Comparison of ENCODE assay signal across 31 cellular contexts in the genomic region with DNA sequence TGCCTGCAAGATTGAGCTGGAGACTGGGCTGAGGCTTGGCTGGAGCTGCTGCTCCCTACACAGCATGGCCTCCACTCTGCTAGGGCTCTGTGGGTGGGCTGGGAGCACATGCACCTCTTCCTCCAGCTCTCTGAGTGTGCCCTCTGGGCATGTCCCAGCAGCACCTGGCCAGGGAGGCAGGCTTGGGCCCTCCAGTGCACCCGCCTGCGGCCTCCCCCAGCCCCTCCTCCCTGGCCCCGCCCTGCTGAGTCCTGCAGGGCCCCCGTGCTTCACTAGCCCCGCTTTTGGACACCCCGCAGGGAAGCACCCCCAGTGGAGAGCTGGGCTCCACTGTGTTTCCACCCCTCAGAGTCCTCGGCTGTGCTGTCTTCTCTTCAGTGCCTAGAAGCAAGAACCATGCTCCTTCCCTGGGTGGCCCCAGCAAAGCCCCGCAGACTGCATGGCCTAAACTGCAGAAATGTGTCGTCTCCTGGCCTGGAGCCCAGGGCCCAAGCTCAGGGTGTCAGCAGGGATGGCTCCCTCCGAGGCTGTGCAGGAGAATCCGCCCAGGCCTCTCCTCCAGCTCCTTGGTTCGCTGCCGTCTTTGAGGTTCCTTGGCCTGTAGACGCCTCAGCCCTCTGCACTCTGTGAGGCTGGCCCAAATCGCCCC. TPM values are rescaled to one million over a fixed set of nuclear protein-coding genes. Genes with fewer than 3 reads are reported as not detected.
DNase-seq lines count a peak whose midpoint lies in the region; ATAC-seq, FAIRE-seq and TF ChIP-seq lines count a peak whose summit lies in the region.
"Had no signal": no experiment of that assay in that cellular context is flagged by ENCODE, and none has a peak within 500 bp of the region (broad histone marks: within the 10 kb centered on the region; RNA-seq: fewer than 3 reads in every experiment).

No MANE protein-coding gene starts in this region.

- dilution Hi-C loops in IMR-90 (cut with HindIII; ENCODE audit: low sequenced_read_pairs, unreplicated experiment) = no loop called here

- H3K4me3 ChIP-seq in IMR-90 (ENCODE audit: insufficient read depth, low read depth, low read length) = no peak overlapping the region
- H3K4me3 ChIP-seq: GM23248, heart right ventricle, ovary, right atrium auricular region, stomach, upper lobe of right lung had no signal

- intact Hi-C loops in IMR-90 (cut with micrococcal nuclease) = no loop called here
- intact Hi-C loops in sciatic nerve (cut with DNase I) = no loop called here

- TF ChIP-seq POLR2A in IMR-90 (IDR thresholded peaks at IDR 0.05; ENCODE audit: low read depth, low read length) = no peak

- H3K36me3 ChIP-seq in IMR-90 (ENCODE audit: control insufficient read depth, insufficient read depth, low read length) = peaks cover 5% of the 10 kb centered on the region; the same call in 1 of the 2 replicates
- H3K36me3 ChIP-seq: ovary, upper lobe of right lung had no signal

- H4K5ac ChIP-seq in IMR-90 (ENCODE audit: low read depth, low read length) = no peak overlapping the region

- in situ Hi-C loops in IMR-90 (cut with MboI; ENCODE audit: low sequenced_read_pairs) = no loop called here

- ATAC-seq in IMR-90 (ENCODE audit: low read depth) (peak; percentile 36), sciatic nerve (peak; percentile 13), HG03045 (IDR thresholded peaks at IDR 0.05; ENCODE audit: unreplicated experiment) (no peak)
- ATAC-seq: left cardiac atrium, upper lobe of right lung had no signal

- 67% methylated on average over 11 of the region's 15 CpGs; no CpG with 5 or more reads in 1 of the 2 experiments for WGBS in IMR-90 (ENCODE audit: extremely low coverage in 2 of 2, insufficient read length in 1 of 2), 2 experiments

- TF ChIP-seq CTCF in IMR-90 (conservative IDR thresholded peaks at IDR 0.05; ENCODE audit: low read depth, low read length) (no peak), chondrocyte (IDR thresholded peaks at IDR 0.05) (no peak), GM10266 (IDR thresholded peaks at IDR 0.05; ENCODE audit: control insufficient read depth, insufficient read depth, low read depth, missing control alignments) (no peak)

- H3K27ac Mint-ChIP-seq in chondrocyte (ENCODE audit: unreplicated experiment) = peak overlapping the region; percentile 57

- no peak for TF ChIP-seq RAD21 in IMR-90 (IDR thresholded peaks at IDR 0.05; ENCODE audit: low read length)

- no peak for FAIRE-seq in RCC 7860 (lab: Jason Lieb, UNC)

- no peak overlapping the region for H2BK5ac ChIP-seq in IMR-90 (ENCODE audit: low read depth, low read length, poor library complexity, severe bottlenecking)

- peaks cover 2% of the 10 kb centered on the region; the same call in 1 of the 2 replicates for H3K9me1 ChIP-seq in IMR-90 (ENCODE audit: insufficient read depth, low read length)

- H3K14ac ChIP-seq in IMR-90 (replicated peaks; ENCODE audit: low read depth, low read length) = no peak overlapping the region

- no peak overlapping the region for H3K56ac ChIP-seq in IMR-90 (ENCODE audit: extremely low read depth, insufficient read depth, low read length)

- H2AK9ac ChIP-seq in IMR-90 (replicated peaks; ENCODE audit: low read depth, low read length, poor library complexity) = no peak overlapping the region

- no peak overlapping the region for H4K91ac ChIP-seq in IMR-90 (ENCODE audit: insufficient read depth, low read depth, low read length)

- no peaks in the 10 kb centered on the region for H3K27me3 Mint-ChIP-seq in chondrocyte (ENCODE audit: low read depth)
- H3K27me3 Mint-ChIP-seq: brain had no signal

- H3K23ac ChIP-seq in IMR-90 (ENCODE audit: low read depth, low read length) = no peak overlapping the region

- no peak overlapping the region for H3K4ac ChIP-seq in IMR-90 (ENCODE audit: low read depth, low read length)

- H2AFZ ChIP-seq in IMR-90 (replicated peaks; ENCODE audit: low read length, poor library complexity) = no peak overlapping the region
- H2AFZ ChIP-seq: GM23248 had no signal

- peak; percentile 4 for DNase-seq in DMS 273 (lab: John Stamatoyannopoulos, UW; ENCODE audit: unreplicated experiment)
- no peak for DNase-seq in DMS 273 treated with DMSO at 0.1 percent for 48 hours (lab: John Stamatoyannopoulos, UW)
- DNase-seq in IMR-90 = no peak
- DNase-seq in chondrocyte (ENCODE audit: low spot score) = no peak
- DNase-seq in sciatic nerve (ENCODE audit: low spot score) = peak; percentile 52
- no peak for DNase-seq in RCC 7860 (ENCODE audit: low spot score)
- DNase-seq in GM10266 (ENCODE audit: extremely low spot score) = no peak
- DNase-seq: activated CD4-positive, CD25-positive, alpha-beta regulatory T cell treated with anti-CD3 and anti-CD28 coated beads, Interleukin-2, amount 50 U/mL, for 72 hours; activated CD8-positive, alpha-beta memory T cell treated with anti-CD3 and anti-CD28 coated beads for 24 hours; activated naive CD4-positive, alpha-beta T cell; activated T-cell treated with anti-CD3 and anti-CD28 coated beads, Interleukin-2, amount 50 U/mL, for 1 hour; effector CD4-positive, alpha-beta T cell; erythroblast; GDM1; heart right ventricle; left cardiac atrium; NCI-H2029; NCI-H446 treated with DMSO at 0.1 percent for 48 hours; OCI-M1; SHP77; stimulated activated CD4-positive, alpha-beta T cell treated with anti-CD3 and anti-CD28 coated beads, Interleukin-12 subunit alpha, Interleukin-12 subunit beta, amount 100 ng/mL, for 4 hours; stimulated activated CD4-positive, alpha-beta T cell treated with anti-CD3 and anti-CD28 coated beads, Interleukin-4, amount 100 ng/mL, for 4 hours; stomach; T-helper 1 cell; upper lobe of right lung had no signal

- H3K27ac ChIP-seq in IMR-90 (ENCODE audit: insufficient read depth, low read length) = no peak overlapping the region
- H3K27ac ChIP-seq: 22Rv1, GM23248, heart right ventricle, ovary, right atrium auricular region, stomach, upper lobe of right lung had no signal

- peaks cover 4% of the 10 kb centered on the region; the same call in 1 of the 2 replicates for H3K4me1 ChIP-seq in IMR-90 (ENCODE audit: control insufficient read depth, insufficient read depth, low read length)
- H3K4me1 ChIP-seq: heart right ventricle, right atrium auricular region, stomach, upper lobe of right lung had no signal

- peaks cover 27% of the 10 kb centered on the region for H3K4me1 Mint-ChIP-seq in chondrocyte (ENCODE audit: low read depth)
- H3K4me1 Mint-ChIP-seq: brain had no signal

- H3K9me3 Mint-ChIP-seq in chondrocyte (ENCODE audit: low read depth) = no peaks in the 10 kb centered on the region

- no peak overlapping the region; the same call in 1 of the 2 replicates for H2BK120ac ChIP-seq in IMR-90 (ENCODE audit: low read depth, low read length)

- peaks cover 9% of the 10 kb centered on the region for H3K9me3 ChIP-seq in IMR-90 (ENCODE audit: control insufficient read depth, insufficient read depth, low read length)
- H3K9me3 ChIP-seq: upper lobe of right lung had no signal

- CTCF ChIA-PET in IMR-90 (lab: Yijun Ruan, JAX) = no interaction called here

- H4K20me1 ChIP-seq in IMR-90 (ENCODE audit: insufficient read depth, low read length) = no peaks in the 10 kb centered on the region

- no peak overlapping the region for H2BK15ac ChIP-seq in IMR-90 (ENCODE audit: low read depth, low read length)

- no peak overlapping the region for H3K4me3 Mint-ChIP-seq in chondrocyte (ENCODE audit: unreplicated experiment)
- H3K4me3 Mint-ChIP-seq: brain had no signal

- no peak overlapping the region for H2BK20ac ChIP-seq in IMR-90 (ENCODE audit: low read depth, low read length)

- peaks cover 42% of the 10 kb centered on the region for H3K36me3 Mint-ChIP-seq in chondrocyte (ENCODE audit: low read depth)

- no peak overlapping the region for H2AK5ac ChIP-seq in IMR-90 (ENCODE audit: low read depth, low read length)

- H3K79me1 ChIP-seq in IMR-90 (ENCODE audit: low read depth in 1 of 2, low read length in 2 of 2) = peaks cover 8 to 9% of the 10 kb centered on the region in 2 experiments; a peak in 3 of 4 replicates

- no peak overlapping the region for H3K4me2 ChIP-seq in IMR-90 (ENCODE audit: low read depth, low read length)

- H3K27me3 ChIP-seq in IMR-90 (ENCODE audit: control insufficient read depth, insufficient read depth, low read length) = no peaks in the 10 kb centered on the region
- H3K27me3 ChIP-seq: heart right ventricle, ovary, right atrium auricular region, stomach, upper lobe of right lung had no signal

- no peak overlapping the region for H4K8ac ChIP-seq in IMR-90 (ENCODE audit: low read depth in 2 of 2, low read length in 2 of 2)

- no peak overlapping the region for H3K9ac ChIP-seq in IMR-90 (ENCODE audit: low read depth, low read length)
- H3K9ac ChIP-seq: GM23248 had no signal

- BruUV-seq in IMR-90 (replicated peaks; lab: Mats Ljungman, UMichigan) = no TSS peak

- no peak overlapping the region for H3K18ac ChIP-seq in IMR-90 (ENCODE audit: low read depth, low read length)

- POLR2A ChIA-PET in IMR-90 (lab: Charles Lee; ENCODE audit: unreplicated experiment) = interaction anchor here (0.6 kb wide), 1 partner anchor 1396 kb away, joined by 4 read pairs; no protein-coding TSS in a partner anchor

TF ChIP-seq in IMR-90, 13 proteins besides CTCF, POLR2A, EP300 and RAD21 (continues in another document):
- TF ChIP-seq, protein P1, sequence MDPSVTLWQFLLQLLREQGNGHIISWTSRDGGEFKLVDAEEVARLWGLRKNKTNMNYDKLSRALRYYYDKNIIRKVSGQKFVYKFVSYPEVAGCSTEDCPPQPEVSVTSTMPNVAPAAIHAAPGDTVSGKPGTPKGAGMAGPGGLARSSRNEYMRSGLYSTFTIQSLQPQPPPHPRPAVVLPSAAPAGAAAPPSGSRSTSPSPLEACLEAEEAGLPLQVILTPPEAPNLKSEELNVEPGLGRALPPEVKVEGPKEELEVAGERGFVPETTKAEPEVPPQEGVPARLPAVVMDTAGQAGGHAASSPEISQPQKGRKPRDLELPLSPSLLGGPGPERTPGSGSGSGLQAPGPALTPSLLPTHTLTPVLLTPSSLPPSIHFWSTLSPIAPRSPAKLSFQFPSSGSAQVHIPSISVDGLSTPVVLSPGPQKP (IDR thresholded peaks at IDR 0.05; ENCODE audit: borderline replicate concordance, low read depth, low read length) = no peak
- TF ChIP-seq, protein P2, sequence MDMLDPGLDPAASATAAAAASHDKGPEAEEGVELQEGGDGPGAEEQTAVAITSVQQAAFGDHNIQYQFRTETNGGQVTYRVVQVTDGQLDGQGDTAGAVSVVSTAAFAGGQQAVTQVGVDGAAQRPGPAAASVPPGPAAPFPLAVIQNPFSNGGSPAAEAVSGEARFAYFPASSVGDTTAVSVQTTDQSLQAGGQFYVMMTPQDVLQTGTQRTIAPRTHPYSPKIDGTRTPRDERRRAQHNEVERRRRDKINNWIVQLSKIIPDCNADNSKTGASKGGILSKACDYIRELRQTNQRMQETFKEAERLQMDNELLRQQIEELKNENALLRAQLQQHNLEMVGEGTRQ (IDR thresholded peaks at IDR 0.05; ENCODE audit: low read depth, low read length) = no peak
- no peak for TF ChIP-seq MAZ (IDR thresholded peaks at IDR 0.05; ENCODE audit: borderline replicate concordance, low read depth, low read length)
- TF ChIP-seq RCOR1 (IDR thresholded peaks at IDR 0.05; ENCODE audit: insufficient replicate concordance, low read length) = no peak

RNA-seq across cellular contexts. Expression of a gene that starts 5.0 kb away (rescaled TPM):
- total RNA-seq in IMR-90 (2012; rRNA removed) (not detected in 2 replicates), chondrocyte (0.59 to 0.94 TPM (median 0.70 TPM) in 3 replicates), sciatic nerve (1.6 TPM)
- 0.29 and 0.46 TPM in 2 replicates for polyA plus RNA-seq in IMR-90 (2012; rRNA removed)
- polyA plus RNA-seq in IMR-90 (2012; cell fraction: cytosol; rRNA removed) = 0.21 and 0.24 TPM in 2 replicates
- 0.18 and 1.1 TPM in 2 replicates for polyA plus RNA-seq in IMR-90 (2012; cell fraction: nucleus; rRNA removed; ENCODE audit: low replicate concordance)
- total RNA-seq: GM23248, right atrium auricular region, stomach had no signal

Comparison
In these comparisons a context has a peak if more than half of its experiments do, and no peak if none do; other contexts are left out.
1. DNase-seq: peak in DMS 273 (single experiment) and sciatic nerve (single experiment); none in DMS 273 treated with DMSO at 0.1 percent for 48 hours (single experiment), IMR-90 (single experiment), chondrocyte (single experiment), RCC 7860 (single experiment) and GM10266 (single experiment).